Comparison of ENCODE assay signal across 1 cellular context in genomic region chr16:70663524-70664324, GRCh38.
A peak's percentile ranks its signal among the peaks of the same experiment; 100 is the strongest.
TF ChIP-seq lines count a peak whose summit lies in the region.

No MANE protein-coding gene starts in this region.

TF ChIP-seq in K562, 482 proteins besides CTCF, POLR2A, EP300 and RAD21 (continued from another document):
- TF ChIP-seq ZFPM2 (CRISPR knock-in tag; IDR thresholded peaks at IDR 0.05) (no peak), RBBP5 (IDR thresholded peaks at IDR 0.05; ENCODE audit: borderline replicate concordance, insufficient read depth, low read length, poor library complexity, severe bottlenecking) (no peak), HNRNPL (IDR thresholded peaks at IDR 0.05; ENCODE audit: low read depth, low read length) (peak; percentile 53; the same call in 1 of the 2 replicates), OTX1 (CRISPR knock-in tag; IDR thresholded peaks at IDR 0.05) (no peak), ZNF24 (IDR thresholded peaks at IDR 0.05) (no peak), ZBTB33 (CRISPR knock-in tag; IDR thresholded peaks at IDR 0.05) (0 out of 2 replicates have a peak, but pooled peaks have one; percentile 13), CHD2 (IDR thresholded peaks at IDR 0.05; ENCODE audit: low read depth, low read length) (no peak), FOS (IDR thresholded peaks at IDR 0.05; ENCODE audit: extremely low read depth, insufficient read length) (no peak), HDAC1 (IDR thresholded peaks at IDR 0.05) (no peak), ZKSCAN8 (CRISPR knock-in tag; IDR thresholded peaks at IDR 0.05) (no peak), ZNF551 (CRISPR knock-in tag; IDR thresholded peaks at IDR 0.05) (no peak), NFIX (CRISPR knock-in tag; IDR thresholded peaks at IDR 0.05; ENCODE audit: low read depth) (no peak), FOSL1 (tag; conservative IDR thresholded peaks at IDR 0.05) (no peak), HDGF (IDR thresholded peaks at IDR 0.05) (no peak), ZEB2 (IDR thresholded peaks at IDR 0.05) (no peak), MTA2 (IDR thresholded peaks at IDR 0.05; ENCODE audit: low read depth) (no peak), RBM39 (optimal IDR thresholded peaks at IDR 0.05; ENCODE audit: low read depth, low read length) (no peak), POLR2G (IDR thresholded peaks at IDR 0.05; ENCODE audit: low read depth, low read length) (peak; percentile 53), SRSF9 (IDR thresholded peaks at IDR 0.05; ENCODE audit: borderline replicate concordance, low read depth, low read length) (no peak), TEAD1 (CRISPR knock-in tag; IDR thresholded peaks at IDR 0.05) (no peak), EHMT2 (IDR thresholded peaks at IDR 0.05) (no peak), NFATC3 (IDR thresholded peaks at IDR 0.05) (no peak), MCM5 (IDR thresholded peaks at IDR 0.05; ENCODE audit: low read depth) (no peak), MXI1 (IDR thresholded peaks at IDR 0.05; ENCODE audit: low read depth, low read length) (no peak), XRCC4 (IDR thresholded peaks at IDR 0.05; ENCODE audit: extremely low read depth, insufficient read depth, insufficient read length) (no peak), PTTG1 (tag; IDR thresholded peaks at IDR 0.05; ENCODE audit: low read depth) (no peak)
- TF ChIP-seq, protein P1, sequence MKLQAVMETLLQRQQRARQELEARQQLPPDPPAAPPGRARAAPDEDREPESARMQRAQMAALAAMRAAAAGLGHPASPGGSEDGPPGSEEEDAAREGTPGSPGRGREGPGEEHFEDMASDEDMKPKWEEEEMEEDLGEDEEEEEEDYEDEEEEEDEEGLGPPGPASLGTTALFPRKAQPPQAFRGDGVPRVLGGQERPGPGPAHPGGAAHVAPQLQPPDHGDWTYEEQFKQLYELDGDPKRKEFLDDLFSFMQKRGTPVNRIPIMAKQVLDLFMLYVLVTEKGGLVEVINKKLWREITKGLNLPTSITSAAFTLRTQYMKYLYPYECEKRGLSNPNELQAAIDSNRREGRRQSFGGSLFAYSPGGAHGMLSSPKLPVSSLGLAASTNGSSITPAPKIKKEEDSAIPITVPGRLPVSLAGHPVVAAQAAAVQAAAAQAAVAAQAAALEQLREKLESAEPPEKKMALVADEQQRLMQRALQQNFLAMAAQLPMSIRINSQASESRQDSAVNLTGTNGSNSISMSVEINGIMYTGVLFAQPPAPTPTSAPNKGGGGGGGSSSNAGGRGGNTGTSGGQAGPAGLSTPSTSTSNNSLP (IDR thresholded peaks at IDR 0.05; ENCODE audit: borderline replicate concordance, low read depth, low read length): no peak
- TF ChIP-seq, protein P2, sequence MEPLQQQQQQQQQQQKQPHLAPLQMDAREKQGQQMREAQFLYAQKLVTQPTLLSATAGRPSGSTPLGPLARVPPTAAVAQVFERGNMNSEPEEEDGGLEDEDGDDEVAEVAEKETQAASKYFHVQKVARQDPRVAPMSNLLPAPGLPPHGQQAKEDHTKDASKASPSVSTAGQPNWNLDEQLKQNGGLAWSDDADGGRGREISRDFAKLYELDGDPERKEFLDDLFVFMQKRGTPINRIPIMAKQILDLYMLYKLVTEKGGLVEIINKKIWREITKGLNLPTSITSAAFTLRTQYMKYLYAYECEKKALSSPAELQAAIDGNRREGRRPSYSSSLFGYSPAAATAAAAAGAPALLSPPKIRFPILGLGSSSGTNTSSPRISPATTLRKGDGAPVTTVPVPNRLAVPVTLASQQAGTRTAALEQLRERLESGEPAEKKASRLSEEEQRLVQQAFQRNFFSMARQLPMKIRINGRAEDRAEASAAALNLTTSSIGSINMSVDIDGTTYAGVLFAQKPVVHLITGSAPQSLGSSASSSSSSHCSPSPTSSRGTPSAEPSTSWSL (CRISPR knock-in tag; IDR thresholded peaks at IDR 0.05; ENCODE audit: borderline replicate concordance): no peak
